ENCODE assay signal across 16 cellular contexts in genomic region chr16:73298562-73298961, GRCh38.
DNase-seq lines count a peak whose midpoint lies in the region; TF ChIP-seq lines count a peak whose summit lies in the region.
"Had no signal": no experiment of that assay in that cellular context is flagged by ENCODE, and none has a peak within 500 bp of the region (broad histone marks: within the 10 kb centered on the region; RNA-seq: fewer than 3 reads in every experiment).

No MANE protein-coding gene starts in this region.

- H3K4me3 Mint-ChIP-seq in T-helper 1 cell treated with Interleukin-12 subunit alpha and Interleukin-12 subunit beta and Interleukin-4 antibody, amounts not matched to agents 30 μg/mL and 1 μg/mL, for 36 hours, result peak overlapping the region; percentile 18
- H3K4me3 Mint-ChIP-seq in type B pancreatic cell, result no peak overlapping the region
- H3K4me3 Mint-ChIP-seq: activated naive CD4-positive, alpha-beta T cell treated with anti-CD3 and anti-CD28 coated beads, Interleukin-2, amount 50 U/mL, for 24 hours; T-helper 2 cell treated with Interferon-gamma antibody and Interleukin-4, amounts not matched to agents 5 μg/mL and 100 μg/mL, for 36 hours had no signal

- peak overlapping the region; percentile 81 for H3K27ac Mint-ChIP-seq in T-helper 1 cell treated with Interleukin-12 subunit alpha and Interleukin-12 subunit beta and Interleukin-4 antibody, amounts not matched to agents 30 μg/mL and 1 μg/mL, for 36 hours
- H3K27ac Mint-ChIP-seq in type B pancreatic cell, result peak overlapping the region; percentile 7
- H3K27ac Mint-ChIP-seq: activated naive CD4-positive, alpha-beta T cell treated with anti-CD3 and anti-CD28 coated beads, Interleukin-2, amount 50 U/mL, for 24 hours; T-helper 2 cell treated with Interferon-gamma antibody and Interleukin-4, amounts not matched to agents 5 μg/mL and 100 μg/mL, for 36 hours had no signal

- H3K4me3 ChIP-seq in fibroblast of pulmonary artery (replicated peaks; ENCODE audit: low read depth, low read length), result no peak overlapping the region
- H3K4me3 ChIP-seq: A549, gastroesophageal sphincter, right atrium auricular region, thoracic aorta had no signal

- peaks cover 3% of the 10 kb centered on the region for H3K4me1 Mint-ChIP-seq in T-helper 1 cell treated with Interleukin-12 subunit alpha and Interleukin-12 subunit beta and Interleukin-4 antibody, amounts not matched to agents 30 μg/mL and 1 μg/mL, for 36 hours (ENCODE audit: low read depth)
- peaks cover 14% of the 10 kb centered on the region for H3K4me1 Mint-ChIP-seq in type B pancreatic cell (ENCODE audit: unreplicated experiment)
- H3K4me1 Mint-ChIP-seq: activated naive CD4-positive, alpha-beta T cell treated with anti-CD3 and anti-CD28 coated beads, Interleukin-2, amount 50 U/mL, for 24 hours had no signal

- no peaks in the 10 kb centered on the region for H3K36me3 Mint-ChIP-seq in T-helper 1 cell treated with Interleukin-12 subunit alpha and Interleukin-12 subunit beta and Interleukin-4 antibody, amounts not matched to agents 30 μg/mL and 1 μg/mL, for 36 hours (ENCODE audit: low read depth)
- no peaks in the 10 kb centered on the region for H3K36me3 Mint-ChIP-seq in type B pancreatic cell
- H3K36me3 Mint-ChIP-seq: activated naive CD4-positive, alpha-beta T cell treated with anti-CD3 and anti-CD28 coated beads, Interleukin-2, amount 50 U/mL, for 24 hours had no signal

- no peaks in the 10 kb centered on the region for H3K9me3 Mint-ChIP-seq in T-helper 1 cell treated with Interleukin-12 subunit alpha and Interleukin-12 subunit beta and Interleukin-4 antibody, amounts not matched to agents 30 μg/mL and 1 μg/mL, for 36 hours
- H3K9me3 Mint-ChIP-seq in type B pancreatic cell, result no peaks in the 10 kb centered on the region
- H3K9me3 Mint-ChIP-seq: activated naive CD4-positive, alpha-beta T cell treated with anti-CD3 and anti-CD28 coated beads, Interleukin-2, amount 50 U/mL, for 24 hours; T-helper 2 cell treated with Interferon-gamma antibody and Interleukin-4, amounts not matched to agents 5 μg/mL and 100 μg/mL, for 36 hours had no signal

- H3K27me3 Mint-ChIP-seq in T-helper 1 cell treated with Interleukin-12 subunit alpha and Interleukin-12 subunit beta and Interleukin-4 antibody, amounts not matched to agents 30 μg/mL and 1 μg/mL, for 36 hours (ENCODE audit: low read depth), result no peaks in the 10 kb centered on the region
- peaks cover under 1% of the 10 kb centered on the region for H3K27me3 Mint-ChIP-seq in type B pancreatic cell
- H3K27me3 Mint-ChIP-seq: activated naive CD4-positive, alpha-beta T cell treated with anti-CD3 and anti-CD28 coated beads, Interleukin-2, amount 50 U/mL, for 24 hours had no signal

- TF ChIP-seq CTCF in fibroblast of pulmonary artery (IDR thresholded peaks at IDR 0.05; ENCODE audit: low read length, missing control alignments) (no peak), type B pancreatic cell (conservative IDR thresholded peaks at IDR 0.05) (no peak)

- DNase-seq in T-helper 1 cell (no peak), NCI-H226 (peak; percentile 93), fibroblast of pulmonary artery (ENCODE audit: low read depth) (peak; percentile 27), type B pancreatic cell (ENCODE audit: extremely low spot score, unreplicated experiment) (no peak), inferior parietal cortex (ENCODE audit: extremely low spot score) (no peak), NCI-H2196 (lab: John Stamatoyannopoulos, UW; ENCODE audit: unreplicated experiment) (no peak)
- no peak for DNase-seq in stimulated activated CD4-positive, alpha-beta T cell treated with anti-CD3 and anti-CD28 coated beads, Interleukin-15, amount 100 ng/mL, for 24 hours
- DNase-seq: NCI-H2029 treated with DMSO at 0.1 percent for 48 hours, PC-3 had no signal

Comparison
In these comparisons a context has a peak if more than half of its experiments do, and no peak if none do; other contexts are left out.
1. DNase-seq: peak in NCI-H226 (single experiment) and fibroblast of pulmonary artery (single experiment); none in T-helper 1 cell (0 of 5), type B pancreatic cell (single experiment), stimulated activated CD4-positive, alpha-beta T cell treated with anti-CD3 and anti-CD28 coated beads, Interleukin-15, amount 100 ng/mL, for 24 hours (single experiment), inferior parietal cortex (single experiment) and NCI-H2196 (single experiment).